In genomic region chr17:48578616-48579560, GRCh38 we compare ENCODE assay signal across 1 cellular context.
A peak's percentile ranks its signal among the peaks of the same experiment; 100 is the strongest.
TF ChIP-seq lines count a peak whose summit lies in the region.

No MANE protein-coding gene starts in this region.

TF ChIP-seq in K562, 482 proteins besides CTCF, POLR2A, EP300 and RAD21 (continued from another document and continues in another):
- TF ChIP-seq TFAP4 (CRISPR knock-in tag; IDR thresholded peaks at IDR 0.05; ENCODE audit: borderline replicate concordance) (peak; percentile 66; the same call in 1 of the 2 replicates), ZNF512 (tag; IDR thresholded peaks at IDR 0.05) (no peak), RHOXF2B (CRISPR knock-in tag; conservative IDR thresholded peaks at IDR 0.05) (no peak), ASH1L (IDR thresholded peaks at IDR 0.05; ENCODE audit: borderline replicate concordance, low read depth, partially characterized antibody) (no peak), ZNF324 (CRISPR knock-in tag; IDR thresholded peaks at IDR 0.05) (no peak), ZFP1 (CRISPR knock-in tag; IDR thresholded peaks at IDR 0.05) (no peak), ZBTB12 (CRISPR knock-in tag; IDR thresholded peaks at IDR 0.05) (no peak), BRF1 (IDR thresholded peaks at IDR 0.05; ENCODE audit: borderline replicate concordance, extremely low read depth, insufficient read length) (no peak), XRCC3 (IDR thresholded peaks at IDR 0.05) (no peak), ZNF311 (CRISPR knock-in tag; IDR thresholded peaks at IDR 0.05) (no peak), MCM7 (IDR thresholded peaks at IDR 0.05) (no peak), YY1 (IDR thresholded peaks at IDR 0.05; ENCODE audit: borderline replicate concordance in 1 of 3, control insufficient read depth in 1 of 3, extremely low read depth in 1 of 3, insufficient read depth in 3 of 3, insufficient read length in 1 of 3, insufficient replicate concordance in 2 of 3, low read depth in 1 of 3, low read length in 2 of 3) (peak in 1 of 3 experiments; percentile 31), JUN (IDR thresholded peaks at IDR 0.05; ENCODE audit: borderline replicate concordance, low read depth, low read length) (no peak), JUN (CRISPR knock-in tag; IDR thresholded peaks at IDR 0.05; ENCODE audit: borderline replicate concordance) (no peak), KLF6 (CRISPR knock-in tag; IDR thresholded peaks at IDR 0.05; ENCODE audit: borderline replicate concordance) (no peak), E2F8 (IDR thresholded peaks at IDR 0.05; ENCODE audit: low read depth, partially characterized antibody) (no peak), SIX5 (IDR thresholded peaks at IDR 0.05; ENCODE audit: borderline replicate concordance in 1 of 2, insufficient read depth in 1 of 2, low read depth in 1 of 2, low read length in 2 of 2) (no peak), E2F6 (IDR thresholded peaks at IDR 0.05; ENCODE audit: borderline replicate concordance in 1 of 2, extremely low read depth in 1 of 2, insufficient read depth in 1 of 2, insufficient read length in 1 of 2, low read depth in 1 of 2, low read length in 1 of 2, poor library complexity in 1 of 2, severe bottlenecking in 1 of 2) (no peak), KDM1A (IDR thresholded peaks at IDR 0.05) (no peak), ZFP30 (CRISPR knock-in tag; IDR thresholded peaks at IDR 0.05; ENCODE audit: borderline replicate concordance) (no peak), CBX1 (IDR thresholded peaks at IDR 0.05; ENCODE audit: low read depth) (0 out of 2 replicates have a peak, but pooled peaks have one; percentile 24), ATF3 (IDR thresholded peaks at IDR 0.05) (no peak), ATF3 (CRISPR knock-in tag; conservative IDR thresholded peaks at IDR 0.05) (no peak), ZNF253 (CRISPR knock-in tag; conservative IDR thresholded peaks at IDR 0.05) (0 out of 2 replicates have a peak, but pooled peaks have one; percentile 9), FOXA3 (CRISPR knock-in tag; conservative IDR thresholded peaks at IDR 0.05 in 1 of 2, IDR thresholded peaks at IDR 0.05 in 1 of 2) (no peak), BHLHE40 (IDR thresholded peaks at IDR 0.05; ENCODE audit: low read length) (no peak), RAD51 (IDR thresholded peaks at IDR 0.05; ENCODE audit: borderline replicate concordance, low read depth) (0 out of 2 replicates have a peak, but pooled peaks have one; percentile 8), PTRF (tag; IDR thresholded peaks at IDR 0.05) (no peak), MIER1 (IDR thresholded peaks at IDR 0.05; ENCODE audit: low read depth) (no peak), RBBP5 (IDR thresholded peaks at IDR 0.05; ENCODE audit: borderline replicate concordance, insufficient read depth, low read length, poor library complexity, severe bottlenecking) (peak; percentile 72), ZNF398 (CRISPR knock-in tag; IDR thresholded peaks at IDR 0.05) (no peak), TEAD1 (CRISPR knock-in tag; IDR thresholded peaks at IDR 0.05) (0 out of 4 replicates have a peak, but pooled peaks of 1 of the 2 experiments have one; percentile 23), ETV6 (IDR thresholded peaks at IDR 0.05; ENCODE audit: borderline replicate concordance in 1 of 2, low read depth in 2 of 2, low read length in 1 of 2) (no peak), ETV6 (CRISPR knock-in tag; IDR thresholded peaks at IDR 0.05; ENCODE audit: borderline replicate concordance) (no peak), ZBTB9 (CRISPR knock-in tag; IDR thresholded peaks at IDR 0.05) (no peak), MTA1 (IDR thresholded peaks at IDR 0.05; ENCODE audit: borderline replicate concordance) (peak; percentile 65; the same call in 1 of the 2 replicates), PRMT5 (CRISPR knock-in tag; IDR thresholded peaks at IDR 0.05) (no peak), CAMTA2 (CRISPR knock-in tag; conservative IDR thresholded peaks at IDR 0.05) (no peak), HIVEP1 (CRISPR knock-in tag; IDR thresholded peaks at IDR 0.05) (no peak), KAT7 (CRISPR knock-in tag; IDR thresholded peaks at IDR 0.05; ENCODE audit: borderline replicate concordance) (0 out of 2 replicates have a peak, but pooled peaks have one; percentile 39), FOXO4 (CRISPR knock-in tag; IDR thresholded peaks at IDR 0.05) (no peak), HEY1 (CRISPR knock-in tag; IDR thresholded peaks at IDR 0.05; ENCODE audit: borderline replicate concordance) (no peak), ZNF347 (CRISPR knock-in tag; IDR thresholded peaks at IDR 0.05; ENCODE audit: low read depth) (0 out of 2 replicates have a peak, but pooled peaks have one; percentile 49), GTF3C2 (IDR thresholded peaks at IDR 0.05; ENCODE audit: borderline replicate concordance, extremely low read depth, insufficient read length) (no peak)
